In the genomic region with DNA sequence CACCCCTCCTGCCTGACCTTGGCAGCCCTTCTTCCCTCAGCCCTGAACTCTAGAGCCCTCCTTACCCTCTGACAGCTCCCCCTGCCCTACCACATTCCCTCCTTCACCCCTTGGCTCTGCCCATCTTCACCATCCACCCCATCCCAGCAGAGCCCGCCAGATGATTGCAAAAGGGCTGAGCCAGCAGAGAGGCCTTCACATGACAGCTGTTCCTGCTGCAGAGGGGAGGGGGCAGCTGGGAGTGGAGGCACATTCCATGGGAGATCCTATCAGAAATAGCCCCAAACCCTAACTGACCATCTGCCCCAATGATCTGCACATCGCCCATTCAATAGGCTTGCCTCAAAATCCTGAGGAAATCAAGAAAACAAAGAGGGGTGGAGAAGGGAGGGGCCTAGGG, we compare ENCODE assay signal across 8 cellular contexts. TPM values are rescaled to one million over a fixed set of nuclear protein-coding genes. Genes with fewer than 3 reads are reported as not detected.
DNase-seq lines count a peak whose midpoint lies in the region; ATAC-seq, FAIRE-seq and TF ChIP-seq lines count a peak whose summit lies in the region.

No MANE protein-coding gene starts in this region.

- H3K9ac ChIP-seq in kidney (ENCODE audit: low read length in 2 of 2): peak overlapping the region in 1 of 2 donors; percentile 51

- peak overlapping the region; percentile 86 to 90 for H3K27ac ChIP-seq in kidney (ENCODE audit: low read depth in 2 of 2, low read length in 2 of 2)
- peak overlapping the region; percentile 98 to 100 for H3K27ac ChIP-seq in thoracic aorta

- intact Hi-C loops in activated T-helper 1 cell treated with anti-CD3 and anti-CD28 coated beads, Interleukin-12 subunit alpha, Interleukin-12 subunit beta, Interleukin-2, Interleukin-4 antibody, amounts not matched to agents 30 ng/mL and 10 ng/mL and 1 ng/mL, durations not matched to agents 14 hours and 24 hours and 36 hours (cut with micrococcal nuclease): loop anchor here (2.0 to 5.0 kb wide), 2 partner anchors 326 to 1118 kb away; partner anchors contain the start of genes ATL3 and SLC3A2
- intact Hi-C loops in kidney (cut with DNase I): no loop called here

- no peak for DNase-seq in T-helper 2 cell treated with Interferon-gamma antibody and Interleukin-4, amounts not matched to agents 5 μg/mL and 100 μg/mL, for 36 hours (ENCODE audit: low spot score)
- no peak for DNase-seq in T-helper 2 cell
- no peak for DNase-seq in activated T-helper 1 cell treated with anti-CD3 and anti-CD28 coated beads, Interleukin-12 subunit alpha, Interleukin-12 subunit beta, Interleukin-2, Interleukin-4 antibody, amounts not matched to agents 30 ng/mL and 10 ng/mL and 1 ng/mL, durations not matched to agents 14 hours and 24 hours and 36 hours (ENCODE audit: low spot score)
- DNase-seq in kidney: peak; percentile 75
- no peak for DNase-seq in thoracic aorta (ENCODE audit: low spot score)
- DNase-seq in activated gamma-delta T cell treated with Interleukin-2 at 50 U/mL for 16 hours: no peak

- no peak overlapping the region for H3K4me3 ChIP-seq in kidney (ENCODE audit: low read length in 2 of 2)
- H3K4me3 ChIP-seq in thoracic aorta: no peak overlapping the region

- H3K9me3 ChIP-seq in kidney (ENCODE audit: control insufficient read depth in 1 of 2, low read length in 2 of 2) (no peaks in the 10 kb centered on the region), thoracic aorta (no peaks in the 10 kb centered on the region)

- peaks cover 16% of the 10 kb centered on the region for H3K36me3 Mint-ChIP-seq in T-helper 2 cell treated with Interferon-gamma antibody and Interleukin-4, amounts not matched to agents 5 μg/mL and 100 μg/mL, for 36 hours (ENCODE audit: low read depth)
- peaks cover 21% of the 10 kb centered on the region for H3K36me3 Mint-ChIP-seq in activated T-helper 1 cell treated with anti-CD3 and anti-CD28 coated beads, Interleukin-12 subunit alpha, Interleukin-12 subunit beta, Interleukin-2, Interleukin-4 antibody, amounts not matched to agents 30 ng/mL and 10 ng/mL and 1 ng/mL, durations not matched to agents 14 hours and 24 hours and 36 hours (ENCODE audit: low read depth)

- H3K4me3 Mint-ChIP-seq in T-helper 2 cell treated with Interferon-gamma antibody and Interleukin-4, amounts not matched to agents 5 μg/mL and 100 μg/mL, for 36 hours: peak overlapping the region; percentile 83
- H3K4me3 Mint-ChIP-seq in activated T-helper 1 cell treated with anti-CD3 and anti-CD28 coated beads, Interleukin-12 subunit alpha, Interleukin-12 subunit beta, Interleukin-2, Interleukin-4 antibody, amounts not matched to agents 30 ng/mL and 10 ng/mL and 1 ng/mL, durations not matched to agents 14 hours and 24 hours and 36 hours: peak overlapping the region; percentile 59

- no peaks in the 10 kb centered on the region for H3K9me3 Mint-ChIP-seq in T-helper 2 cell treated with Interferon-gamma antibody and Interleukin-4, amounts not matched to agents 5 μg/mL and 100 μg/mL, for 36 hours
- H3K9me3 Mint-ChIP-seq in activated T-helper 1 cell treated with anti-CD3 and anti-CD28 coated beads, Interleukin-12 subunit alpha, Interleukin-12 subunit beta, Interleukin-2, Interleukin-4 antibody, amounts not matched to agents 30 ng/mL and 10 ng/mL and 1 ng/mL, durations not matched to agents 14 hours and 24 hours and 36 hours: no peaks in the 10 kb centered on the region

- no peaks in the 10 kb centered on the region for H3K27me3 ChIP-seq in thoracic aorta (replicated peaks; ENCODE audit: insufficient read depth)

- TF ChIP-seq CTCF in kidney (IDR thresholded peaks at IDR 0.05; ENCODE audit: borderline replicate concordance, extremely low read depth, insufficient read depth): no peak
- TF ChIP-seq CTCF in thoracic aorta (IDR thresholded peaks at IDR 0.05): no peak

- H3K27me3 Mint-ChIP-seq in T-helper 2 cell treated with Interferon-gamma antibody and Interleukin-4, amounts not matched to agents 5 μg/mL and 100 μg/mL, for 36 hours (ENCODE audit: low read depth): no peaks in the 10 kb centered on the region
- H3K27me3 Mint-ChIP-seq in activated T-helper 1 cell treated with anti-CD3 and anti-CD28 coated beads, Interleukin-12 subunit alpha, Interleukin-12 subunit beta, Interleukin-2, Interleukin-4 antibody, amounts not matched to agents 30 ng/mL and 10 ng/mL and 1 ng/mL, durations not matched to agents 14 hours and 24 hours and 36 hours (ENCODE audit: insufficient read depth): peaks cover 8% of the 10 kb centered on the region

- peak overlapping the region; percentile 99 for H3K27ac Mint-ChIP-seq in T-helper 2 cell treated with Interferon-gamma antibody and Interleukin-4, amounts not matched to agents 5 μg/mL and 100 μg/mL, for 36 hours
- peak overlapping the region; percentile 99 for H3K27ac Mint-ChIP-seq in activated T-helper 1 cell treated with anti-CD3 and anti-CD28 coated beads, Interleukin-12 subunit alpha, Interleukin-12 subunit beta, Interleukin-2, Interleukin-4 antibody, amounts not matched to agents 30 ng/mL and 10 ng/mL and 1 ng/mL, durations not matched to agents 14 hours and 24 hours and 36 hours

- H3K36me3 ChIP-seq in kidney (ENCODE audit: control insufficient read depth in 1 of 2, insufficient read depth in 2 of 2, low read length in 2 of 2) (peaks cover 7 to 19% of the 10 kb centered on the region in 2 donors), thoracic aorta (peaks cover 8% of the 10 kb centered on the region)

- H3K4me1 ChIP-seq in kidney (ENCODE audit: control insufficient read depth in 1 of 2, insufficient read depth in 1 of 2, low read depth in 1 of 2, low read length in 2 of 2) (peaks cover 51 to 53% of the 10 kb centered on the region in 2 donors), thoracic aorta (ENCODE audit: control insufficient read depth in 1 of 2, low read depth in 2 of 2) (peaks cover 60 to 79% of the 10 kb centered on the region in 2 donors)

- no peak for FAIRE-seq in kidney (lab: Jason Lieb, UNC)

- ATAC-seq in thoracic aorta (ENCODE audit: insufficient number of reproducible peaks, low FRiP score, low read depth) (no peak), HG03095 (IDR thresholded peaks at IDR 0.05; ENCODE audit: unreplicated experiment) (no peak), HG02938 (IDR thresholded peaks at IDR 0.05; ENCODE audit: unreplicated experiment) (no peak)

- peaks cover 81% of the 10 kb centered on the region for H3K4me1 Mint-ChIP-seq in T-helper 2 cell treated with Interferon-gamma antibody and Interleukin-4, amounts not matched to agents 5 μg/mL and 100 μg/mL, for 36 hours (ENCODE audit: low read depth)
- peaks cover 93% of the 10 kb centered on the region for H3K4me1 Mint-ChIP-seq in activated T-helper 1 cell treated with anti-CD3 and anti-CD28 coated beads, Interleukin-12 subunit alpha, Interleukin-12 subunit beta, Interleukin-2, Interleukin-4 antibody, amounts not matched to agents 30 ng/mL and 10 ng/mL and 1 ng/mL, durations not matched to agents 14 hours and 24 hours and 36 hours (ENCODE audit: low read depth)

RNA-seq across cellular contexts. Expression of gene AHNAK, which starts 7.8 kb away (rescaled TPM):
- total RNA-seq in activated T-helper 1 cell treated with anti-CD3 and anti-CD28 coated beads, Interleukin-12 subunit alpha, Interleukin-12 subunit beta, Interleukin-2, Interleukin-4 antibody, amounts not matched to agents 30 ng/mL and 10 ng/mL and 1 ng/mL, durations not matched to agents 14 hours and 24 hours and 36 hours: 96.5 and 97.2 TPM in 2 replicates
- 700 TPM for total RNA-seq in kidney
- polyA plus RNA-seq in kidney (ENCODE audit: insufficient read depth, low read depth, low replicate concordance): 36.6 TPM
- 1,000 to 10,000 TPM; 1,009 to 1,046 TPM for total RNA-seq in thoracic aorta

RNA-seq across cellular contexts. Expression of gene EEF1G, which starts 19.3 kb away (rescaled TPM):
- 1,154 and 1,169 TPM in 2 replicates for total RNA-seq in activated T-helper 1 cell treated with anti-CD3 and anti-CD28 coated beads, Interleukin-12 subunit alpha, Interleukin-12 subunit beta, Interleukin-2, Interleukin-4 antibody, amounts not matched to agents 30 ng/mL and 10 ng/mL and 1 ng/mL, durations not matched to agents 14 hours and 24 hours and 36 hours
- total RNA-seq in kidney (1,136 TPM), thoracic aorta (100 to 1,000 TPM; 719 to 780 TPM)
- polyA plus RNA-seq in kidney (ENCODE audit: insufficient read depth, low read depth, low replicate concordance): 1,809 TPM

RNA-seq across cellular contexts. Expression of gene TUT1, which starts 36.9 kb away (rescaled TPM):
- 38.7 and 40.7 TPM in 2 replicates for total RNA-seq in activated T-helper 1 cell treated with anti-CD3 and anti-CD28 coated beads, Interleukin-12 subunit alpha, Interleukin-12 subunit beta, Interleukin-2, Interleukin-4 antibody, amounts not matched to agents 30 ng/mL and 10 ng/mL and 1 ng/mL, durations not matched to agents 14 hours and 24 hours and 36 hours
- total RNA-seq in kidney (29.5 TPM), thoracic aorta (10 to 100 TPM in 1 of 2 donors, 1 to 10 TPM in 1; 9.5 to 12.5 TPM)
- polyA plus RNA-seq in kidney (ENCODE audit: insufficient read depth, low read depth, low replicate concordance): 18.7 TPM

RNA-seq across cellular contexts. Expression of gene MTA2, which starts 47.3 kb away (rescaled TPM):
- 224 and 230 TPM in 2 replicates for total RNA-seq in activated T-helper 1 cell treated with anti-CD3 and anti-CD28 coated beads, Interleukin-12 subunit alpha, Interleukin-12 subunit beta, Interleukin-2, Interleukin-4 antibody, amounts not matched to agents 30 ng/mL and 10 ng/mL and 1 ng/mL, durations not matched to agents 14 hours and 24 hours and 36 hours
- 71.8 TPM for total RNA-seq in kidney
- 34.4 TPM for polyA plus RNA-seq in kidney (ENCODE audit: insufficient read depth, low read depth, low replicate concordance)
- total RNA-seq in thoracic aorta: 100 to 1,000 TPM in 1 of 2 donors, 10 to 100 TPM in 1; 55.9 to 124 TPM

RNA-seq across cellular contexts. Expression of gene EML3, which starts 58.2 kb away (rescaled TPM):
- 164 and 167 TPM in 2 replicates for total RNA-seq in activated T-helper 1 cell treated with anti-CD3 and anti-CD28 coated beads, Interleukin-12 subunit alpha, Interleukin-12 subunit beta, Interleukin-2, Interleukin-4 antibody, amounts not matched to agents 30 ng/mL and 10 ng/mL and 1 ng/mL, durations not matched to agents 14 hours and 24 hours and 36 hours
- 83.3 TPM for total RNA-seq in kidney
- polyA plus RNA-seq in kidney (ENCODE audit: insufficient read depth, low read depth, low replicate concordance): 35.0 TPM
- 100 to 1,000 TPM; 106 to 111 TPM for total RNA-seq in thoracic aorta
